Comparison of ENCODE assay signal across 13 cellular contexts in genomic region chr3:71564361-71564760, GRCh38. TPM values are rescaled to one million over a fixed set of nuclear protein-coding genes. Genes with fewer than 3 reads are reported as not detected.
DNase-seq lines count a peak whose midpoint lies in the region; ATAC-seq and TF ChIP-seq lines count a peak whose summit lies in the region.
"Had no signal": no experiment of that assay in that cellular context is flagged by ENCODE, and none has a peak within 500 bp of the region (broad histone marks: within the 10 kb centered on the region; RNA-seq: fewer than 3 reads in every experiment).

No MANE protein-coding gene starts in this region.

- H3F3A ChIP-seq in GM23248 (ENCODE audit: insufficient read depth) (no peaks in the 10 kb centered on the region), MM.1S (ENCODE audit: insufficient read depth, low read length) (peaks cover 15% of the 10 kb centered on the region; the same call in 1 of the 2 replicates)

- no peak overlapping the region for H3K4me2 ChIP-seq in GM23248 (ENCODE audit: unreplicated experiment)
- peak overlapping the region; percentile 53; the same call in 1 of the 2 replicates for H3K4me2 ChIP-seq in MM.1S (ENCODE audit: low read depth, low read length)

- H3K79me2 ChIP-seq in GM23248 (ENCODE audit: insufficient read depth), result peaks cover 62% of the 10 kb centered on the region
- H3K79me2 ChIP-seq in MM.1S (ENCODE audit: low read length), result no peaks in the 10 kb centered on the region

- ATAC-seq in GM18861 (IDR thresholded peaks at IDR 0.05; ENCODE audit: unreplicated experiment) (peak; percentile 32), memory B cell (ENCODE audit: low read depth) (peak; percentile 34)
- no peak for ATAC-seq in activated CD8-positive, alpha-beta memory T cell treated with anti-CD3 and anti-CD28 coated beads, Interleukin-2, amount 10 ng/mL, durations not matched to agents 7 days and 5 days
- ATAC-seq: activated CD4-positive, alpha-beta T cell treated with anti-CD3 and anti-CD28 coated beads for 36 hours had no signal

- H3K27ac Mint-ChIP-seq in memory B cell, result peak overlapping the region; percentile 53
- H3K27ac Mint-ChIP-seq in activated CD8-positive, alpha-beta memory T cell treated with anti-CD3 and anti-CD28 coated beads, Interleukin-2, amount 10 ng/mL, durations not matched to agents 7 days and 5 days, result no peak overlapping the region
- H3K27ac Mint-ChIP-seq: activated CD4-positive, alpha-beta T cell treated with anti-CD3 and anti-CD28 coated beads for 36 hours; CD4-positive, CD25-positive, alpha-beta regulatory T cell had no signal

- CTCF ChIA-PET in activated CD8-positive, alpha-beta memory T cell treated with anti-CD3 and anti-CD28 coated beads, Interleukin-2, amount 10 ng/mL, durations not matched to agents 7 days and 5 days (lab: Charles Lee), result no interaction called here

- DNase-seq in GM23248 (peak; percentile 57), MM.1S (no peak), memory B cell (ENCODE audit: low spot score in 2 of 2) (no peak), HAP-1 (ENCODE audit: low spot score in 2 of 2) (no peak), EL (no peak), cerebellar nuclear complex (lab: John Stamatoyannopoulos, UW) (no peak)
- DNase-seq in activated CD8-positive, alpha-beta memory T cell treated with anti-CD3 and anti-CD28 coated beads, Interleukin-2, amount 10 ng/mL, durations not matched to agents 7 days and 5 days, result no peak
- DNase-seq: activated CD4-positive, alpha-beta T cell treated with anti-CD3 and anti-CD28 coated beads for 36 hours; activated naive CD4-positive, alpha-beta T cell treated with Interleukin-2 at 50 U/mL for 16 hours; NCI-H446 treated with DMSO at 0.1 percent for 48 hours had no signal

- H3K36me3 ChIP-seq in GM23248 (ENCODE audit: low read depth) (no peaks in the 10 kb centered on the region), MM.1S (replicated peaks; ENCODE audit: insufficient read depth, low read length) (no peaks in the 10 kb centered on the region), HAP-1 (replicated peaks) (no peaks in the 10 kb centered on the region; the same call in 1 of the 2 replicates)

- H3K4me3 Mint-ChIP-seq in memory B cell, result peak overlapping the region; percentile 63
- H3K4me3 Mint-ChIP-seq in activated CD8-positive, alpha-beta memory T cell treated with anti-CD3 and anti-CD28 coated beads, Interleukin-2, amount 10 ng/mL, durations not matched to agents 7 days and 5 days, result no peak overlapping the region
- H3K4me3 Mint-ChIP-seq: activated CD4-positive, alpha-beta T cell treated with anti-CD3 and anti-CD28 coated beads for 36 hours; CD4-positive, CD25-positive, alpha-beta regulatory T cell had no signal

- H3K9me3 ChIP-seq in GM23248 (ENCODE audit: low read depth), result no peaks in the 10 kb centered on the region
- H3K9me3 ChIP-seq in MM.1S (replicated peaks; ENCODE audit: insufficient read depth, low read length), result no peaks in the 10 kb centered on the region
- H3K9me3 ChIP-seq in HAP-1, result no peaks in the 10 kb centered on the region

- peaks cover 2% of the 10 kb centered on the region for H3K36me3 Mint-ChIP-seq in memory B cell
- peaks cover 1% of the 10 kb centered on the region for H3K36me3 Mint-ChIP-seq in activated CD8-positive, alpha-beta memory T cell treated with anti-CD3 and anti-CD28 coated beads, Interleukin-2, amount 10 ng/mL, durations not matched to agents 7 days and 5 days

- no peak for TF ChIP-seq CTCF in MM.1S (IDR thresholded peaks at IDR 0.05; ENCODE audit: low read length)

- 40 to 54% methylated on average over 6 of the region's 6 CpGs for WGBS in GM23248 (ENCODE audit: low coverage in 1 of 2, low lambda C conversion rate in 2 of 2, missing lambda C conversion rate in 2 of 2), 2 experiments

- no peak overlapping the region for H3K9ac ChIP-seq in GM23248
- no peak overlapping the region for H3K9ac ChIP-seq in MM.1S (ENCODE audit: low read length)

- H3K9me3 Mint-ChIP-seq in memory B cell, result no peaks in the 10 kb centered on the region
- H3K9me3 Mint-ChIP-seq in activated CD8-positive, alpha-beta memory T cell treated with anti-CD3 and anti-CD28 coated beads, Interleukin-2, amount 10 ng/mL, durations not matched to agents 7 days and 5 days (ENCODE audit: low read depth), result no peaks in the 10 kb centered on the region

- peaks cover 20% of the 10 kb centered on the region for H3K27me3 Mint-ChIP-seq in memory B cell
- H3K27me3 Mint-ChIP-seq in activated CD8-positive, alpha-beta memory T cell treated with anti-CD3 and anti-CD28 coated beads, Interleukin-2, amount 10 ng/mL, durations not matched to agents 7 days and 5 days, result no peaks in the 10 kb centered on the region
- H3K27me3 Mint-ChIP-seq: activated CD4-positive, alpha-beta T cell treated with anti-CD3 and anti-CD28 coated beads for 36 hours; CD4-positive, CD25-positive, alpha-beta regulatory T cell had no signal

- H3K27me3 ChIP-seq in GM23248 (replicated peaks; ENCODE audit: insufficient read depth) (no peaks in the 10 kb centered on the region), MM.1S (replicated peaks; ENCODE audit: insufficient read depth, low read length) (no peaks in the 10 kb centered on the region), HAP-1 (ENCODE audit: low read depth) (no peaks in the 10 kb centered on the region)

- H3K9me2 ChIP-seq in GM23248 (ENCODE audit: insufficient read depth) (no peaks in the 10 kb centered on the region), MM.1S (replicated peaks; ENCODE audit: insufficient read depth, low read length) (no peaks in the 10 kb centered on the region)

- H3K27ac ChIP-seq in GM23248, result no peak overlapping the region
- H3K27ac ChIP-seq in MM.1S (ENCODE audit: low read length), result peak overlapping the region; percentile 66; the same call in 1 of the 2 replicates

- H3K4me3 ChIP-seq in GM23248, result no peak overlapping the region
- H3K4me3 ChIP-seq in MM.1S (ENCODE audit: low read length), result no peak overlapping the region
- H3K4me3 ChIP-seq in HAP-1, result no peak overlapping the region
- H3K4me3 ChIP-seq: lung had no signal

- H4K20me1 ChIP-seq in GM23248 (ENCODE audit: insufficient read depth) (no peaks in the 10 kb centered on the region), MM.1S (ENCODE audit: insufficient read depth, low read length) (no peaks in the 10 kb centered on the region)

- H3K4me1 ChIP-seq in GM23248 (ENCODE audit: insufficient read depth) (0 out of 2 replicates have a peak, but pooled peaks cover 4% of the 10 kb centered on the region), MM.1S (ENCODE audit: low read length) (peaks cover 24% of the 10 kb centered on the region), HAP-1 (no peaks in the 10 kb centered on the region; the same call in 1 of the 2 replicates)

- in situ Hi-C loops in GM23248 (cut with MboI), result no loop called here
- in situ Hi-C loops in HAP-1 (cut with MboI; ENCODE audit: low sequenced_read_pairs), result no loop called here

- no peak overlapping the region for H2AFZ ChIP-seq in GM23248
- H2AFZ ChIP-seq in MM.1S (ENCODE audit: low read length), result 0 out of 2 replicates have a peak overlapping the region, but pooled peaks have one; percentile 0

- peaks cover 35% of the 10 kb centered on the region for H3K4me1 Mint-ChIP-seq in memory B cell
- H3K4me1 Mint-ChIP-seq in activated CD8-positive, alpha-beta memory T cell treated with anti-CD3 and anti-CD28 coated beads, Interleukin-2, amount 10 ng/mL, durations not matched to agents 7 days and 5 days, result peaks cover 6% of the 10 kb centered on the region

RNA-seq across cellular contexts. Expression of gene FOXP1, which starts 19.2 kb away (rescaled TPM):
- 37.4 and 52.5 TPM in 2 replicates for total RNA-seq in GM23248 (2014; rRNA removed; shearing (Covaris generic))
- 57.6 and 59.9 TPM in 2 replicates for polyA plus RNA-seq in GM23248 (2016; fragmentation: Nextera tagmentation; extraction: Ambion mirVana)
- total RNA-seq in activated CD8-positive, alpha-beta memory T cell treated with anti-CD3 and anti-CD28 coated beads, Interleukin-2, amount 10 ng/mL, durations not matched to agents 7 days and 5 days, result 10 to 100 TPM; 66.3 to 68.8 TPM
